Comparison of ENCODE assay signal across 21 cellular contexts in genomic region chr1:185846672-185847440, GRCh38.
A peak's percentile ranks its signal among the peaks of the same experiment; 100 is the strongest.
DNase-seq lines count a peak whose midpoint lies in the region; ATAC-seq, FAIRE-seq and TF ChIP-seq lines count a peak whose summit lies in the region.
"Had no signal": no experiment of that assay in that cellular context is flagged by ENCODE, and none has a peak within 500 bp of the region (broad histone marks: within the 10 kb centered on the region; RNA-seq: fewer than 3 reads in every experiment).

No MANE protein-coding gene starts in this region.

- H3K36me3 ChIP-seq in astrocyte (ENCODE audit: insufficient read depth, low read length) (no peaks in the 10 kb centered on the region), smooth muscle cell (ENCODE audit: low read depth) (peaks cover 5% of the 10 kb centered on the region)
- H3K36me3 ChIP-seq: gastrocnemius medialis, HAP-1, upper lobe of left lung had no signal

- WGBS in smooth muscle cell (ENCODE audit: low lambda C conversion rate) = 78% methylated on average over 4 of the region's 4 CpGs

- TF ChIP-seq CTCF in astrocyte (IDR thresholded peaks at IDR 0.05; ENCODE audit: insufficient read depth, low read depth, low read length) (no peak), fibroblast of pulmonary artery (IDR thresholded peaks at IDR 0.05; ENCODE audit: low read length, missing control alignments) (no peak), smooth muscle cell (IDR thresholded peaks at IDR 0.05; ENCODE audit: borderline replicate concordance, insufficient read depth, poor library complexity, severe bottlenecking) (no peak)

- peaks cover 13% of the 10 kb centered on the region for H3K4me1 Mint-ChIP-seq in astrocyte (ENCODE audit: low read depth, unreplicated experiment)
- H3K4me1 Mint-ChIP-seq: stimulated activated naive CD8-positive, alpha-beta T cell treated with anti-CD3 and anti-CD28 coated beads, Interleukin-15, amount 100 ng/mL, for 72 hours had no signal

- FAIRE-seq in astrocyte (lab: Jason Lieb, UNC) = peak; percentile 54

- H3K4me3 ChIP-seq in astrocyte (ENCODE audit: insufficient read depth, low read depth, low read length) (no peak overlapping the region), fibroblast of pulmonary artery (replicated peaks; ENCODE audit: low read depth, low read length) (no peak overlapping the region), smooth muscle cell (no peak overlapping the region)
- H3K4me3 ChIP-seq: body of pancreas, coronary artery, gastrocnemius medialis, HAP-1, upper lobe of left lung had no signal

- DNase-seq in GM04503 (ENCODE audit: low read depth) (peak; percentile 79), astrocyte (ENCODE audit: low read depth) (peak; percentile 81), fibroblast of pulmonary artery (ENCODE audit: low read depth) (peak; percentile 62), smooth muscle cell (lab: John Stamatoyannopoulos, UW; ENCODE audit: unreplicated experiment) (no peak), NCI-H2227 (lab: John Stamatoyannopoulos, UW; ENCODE audit: unreplicated experiment) (no peak)
- DNase-seq: activated naive CD4-positive, alpha-beta T cell treated with anti-CD3 and anti-CD28 coated beads, Interleukin-2, amount 50 U/mL, for 16 hours; activated T-cell treated with anti-CD3 and anti-CD28 coated beads, Interleukin-2, amount 50 U/mL, for 4 hours; body of pancreas; DMS79; gastrocnemius medialis; NCI-H524; stimulated activated CD4-positive, alpha-beta T cell treated with anti-CD3 and anti-CD28 coated beads, Interleukin-2, amount 100 ng/mL, for 24 hours; stimulated activated naive CD8-positive, alpha-beta T cell treated with anti-CD3 and anti-CD28 coated beads, Interleukin-15, amount 100 ng/mL, for 72 hours; upper lobe of left lung had no signal

- H3K79me2 ChIP-seq in astrocyte (ENCODE audit: insufficient read depth, low read length) (no peaks in the 10 kb centered on the region), smooth muscle cell (ENCODE audit: low read depth) (peaks cover 9% of the 10 kb centered on the region)

- H4K20me1 ChIP-seq in astrocyte (ENCODE audit: insufficient read depth, low read length) (no peaks in the 10 kb centered on the region), smooth muscle cell (ENCODE audit: low read depth) (no peaks in the 10 kb centered on the region)

- H3K4me1 ChIP-seq in astrocyte (ENCODE audit: insufficient read depth, low read length) = peaks cover 10% of the 10 kb centered on the region
- H3K4me1 ChIP-seq in smooth muscle cell (ENCODE audit: low read depth) = peaks cover 23% of the 10 kb centered on the region
- H3K4me1 ChIP-seq: gastrocnemius medialis had no signal

- H3K9ac ChIP-seq in astrocyte (ENCODE audit: low read length) = no peak overlapping the region
- H3K9ac ChIP-seq in smooth muscle cell (ENCODE audit: low read depth) = no peak overlapping the region

- no peaks in the 10 kb centered on the region for H3K9me3 ChIP-seq in astrocyte (ENCODE audit: insufficient read depth, low read depth, low read length)
- no peaks in the 10 kb centered on the region for H3K9me3 ChIP-seq in smooth muscle cell (replicated peaks; ENCODE audit: low read depth)
- H3K9me3 ChIP-seq: body of pancreas, gastrocnemius medialis, HAP-1, upper lobe of left lung had no signal

- no peaks in the 10 kb centered on the region for H3K27me3 Mint-ChIP-seq in astrocyte (ENCODE audit: low read depth, unreplicated experiment)
- H3K27me3 Mint-ChIP-seq: stimulated activated naive CD8-positive, alpha-beta T cell treated with anti-CD3 and anti-CD28 coated beads, Interleukin-15, amount 100 ng/mL, for 72 hours had no signal

- no peak overlapping the region for H3K27ac ChIP-seq in astrocyte (ENCODE audit: low read depth, low read length)
- peak overlapping the region; percentile 36 for H3K27ac ChIP-seq in smooth muscle cell (ENCODE audit: low read depth)
- H3K27ac ChIP-seq: body of pancreas, coronary artery, gastrocnemius medialis, upper lobe of left lung had no signal

- H3K27ac Mint-ChIP-seq in astrocyte (ENCODE audit: unreplicated experiment) = no peak overlapping the region
- H3K27ac Mint-ChIP-seq: mesothelial cell of epicardium; nephron; stimulated activated naive CD8-positive, alpha-beta T cell treated with anti-CD3 and anti-CD28 coated beads, Interleukin-15, amount 100 ng/mL, for 72 hours had no signal

- no peak overlapping the region for H3K4me2 ChIP-seq in astrocyte (ENCODE audit: low read length)
- H3K4me2 ChIP-seq in smooth muscle cell = no peak overlapping the region

- H3F3A ChIP-seq in smooth muscle cell (ENCODE audit: low read depth) = no peaks in the 10 kb centered on the region

- H3K36me3 Mint-ChIP-seq in astrocyte (ENCODE audit: low read depth, unreplicated experiment) = no peaks in the 10 kb centered on the region
- H3K36me3 Mint-ChIP-seq: mesothelial cell of epicardium had no signal

- H3K27me3 ChIP-seq in astrocyte (ENCODE audit: insufficient read depth, low read length) (no peaks in the 10 kb centered on the region), smooth muscle cell (ENCODE audit: low read depth) (no peaks in the 10 kb centered on the region)
- H3K27me3 ChIP-seq: body of pancreas, gastrocnemius medialis, upper lobe of left lung had no signal

- H2AFZ ChIP-seq in astrocyte (ENCODE audit: low read depth, low read length) (no peak overlapping the region), smooth muscle cell (ENCODE audit: low read depth) (no peak overlapping the region)

- ATAC-seq in GM21515 (IDR thresholded peaks at IDR 0.05; ENCODE audit: unreplicated experiment) (no peak), GM18861 (IDR thresholded peaks at IDR 0.05; ENCODE audit: unreplicated experiment) (no peak), HG03108 (IDR thresholded peaks at IDR 0.05; ENCODE audit: unreplicated experiment) (no peak)
- ATAC-seq: activated T-cell treated with anti-CD3 and anti-CD28 coated beads, Interleukin-2, amount 50 U/mL, for 4 hours; body of pancreas; stimulated activated naive CD8-positive, alpha-beta T cell treated with anti-CD3 and anti-CD28 coated beads, Interleukin-15, amount 100 ng/mL, for 72 hours had no signal

- H3K4me3 Mint-ChIP-seq in astrocyte (ENCODE audit: unreplicated experiment) = no peak overlapping the region
- H3K4me3 Mint-ChIP-seq: activated T-cell treated with anti-CD3 and anti-CD28 coated beads, Interleukin-2, amount 50 U/mL, for 4 hours; mesothelial cell of epicardium; nephron; stimulated activated naive CD8-positive, alpha-beta T cell treated with anti-CD3 and anti-CD28 coated beads, Interleukin-15, amount 100 ng/mL, for 72 hours had no signal

- no peaks in the 10 kb centered on the region for H3K9me3 Mint-ChIP-seq in astrocyte (ENCODE audit: unreplicated experiment)
- H3K9me3 Mint-ChIP-seq: activated T-cell treated with anti-CD3 and anti-CD28 coated beads, Interleukin-2, amount 50 U/mL, for 4 hours; mesothelial cell of epicardium; nephron; stimulated activated naive CD8-positive, alpha-beta T cell treated with anti-CD3 and anti-CD28 coated beads, Interleukin-15, amount 100 ng/mL, for 72 hours had no signal

Comparison
In these comparisons a context has a peak if more than half of its experiments do, and no peak if none do; other contexts are left out.
1. DNase-seq: peak in GM04503 (single experiment), astrocyte (single experiment) and fibroblast of pulmonary artery (single experiment); none in smooth muscle cell (single experiment) and NCI-H2227 (single experiment).